16 cellular contexts compared by ENCODE assay signal in genomic region chr2:73344747-73345146, GRCh38. TPM values are rescaled to one million over a fixed set of nuclear protein-coding genes. Genes with fewer than 3 reads are reported as not detected.
"Had no signal": no experiment of that assay in that cellular context is flagged by ENCODE, and none has a peak within 500 bp of the region (broad histone marks: within the 10 kb centered on the region; RNA-seq: fewer than 3 reads in every experiment).

No MANE protein-coding gene starts in this region.

RNA-seq across cellular contexts. Expression of gene EGR4, which starts 51.4 kb away (rescaled TPM):
- total RNA-seq: kidney, kidney epithelial cell, left cardiac atrium, left colon, left lobe of liver, left lung, left ventricle myocardium inferior, left ventricle myocardium superior, liver, lower leg skin, lower lobe of right lung, lung, mesenteric fat pad, mucosa of descending colon, mucosa of gallbladder, myocyte had no signal
